ENCODE assay signal across 10 cellular contexts in the genomic region with DNA sequence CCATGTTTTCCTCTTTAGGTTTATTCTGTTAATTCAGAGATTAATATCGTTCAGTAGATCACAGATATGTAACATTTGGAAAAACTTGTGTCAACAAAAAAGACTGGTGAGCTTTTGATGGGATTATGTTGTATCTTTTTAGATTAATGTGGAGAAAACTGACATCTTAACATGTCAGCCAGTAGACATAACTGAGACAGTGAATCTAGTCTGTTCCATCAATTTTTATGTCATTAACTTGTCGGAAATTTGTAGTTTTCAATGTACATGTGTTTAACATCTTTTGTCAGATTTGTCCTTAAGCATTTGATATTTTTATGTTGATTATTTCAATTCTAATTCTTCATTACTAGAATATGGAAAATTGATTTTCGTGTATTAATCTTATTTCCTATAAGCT. TPM values are rescaled to one million over a fixed set of nuclear protein-coding genes. Genes with fewer than 3 reads are reported as not detected.
"Had no signal": no experiment of that assay in that cellular context is flagged by ENCODE, and none has a peak within 500 bp of the region (broad histone marks: within the 10 kb centered on the region; RNA-seq: fewer than 3 reads in every experiment).

No MANE protein-coding gene starts in this region.

- H3K36me3 ChIP-seq: HAP-1 had no signal

- H3K4me2 ChIP-seq: GM23338 had no signal

- H2AFZ ChIP-seq: GM23248, GM23338 had no signal

- DNase-seq: GM23248, GOT3, H7, H9, HCEC 1CT, HFFc6 had no signal

- FAIRE-seq: H1, H54 had no signal

- H3K9ac ChIP-seq: GM23248 had no signal

- H3K9me3 ChIP-seq: HAP-1 had no signal

- H3K27ac ChIP-seq: GM23248 had no signal

- H3K4me3 ChIP-seq: GM23248, GM23338, HAP-1 had no signal

RNA-seq across cellular contexts. Expression of a gene that starts 42.0 kb away (rescaled TPM):
- polyA plus RNA-seq: GM23248 had no signal

RNA-seq across cellular contexts. Expression of a gene that starts 58.5 kb away (rescaled TPM):
- polyA plus RNA-seq: GM23338 had no signal
